ENCODE assay signal across 9 cellular contexts in genomic region chr13:44523176-44524017, GRCh38. TPM values are rescaled to one million over a fixed set of nuclear protein-coding genes. Genes with fewer than 3 reads are reported as not detected.
DNase-seq lines count a peak whose midpoint lies in the region; ATAC-seq and TF ChIP-seq lines count a peak whose summit lies in the region.
"Had no signal": no experiment of that assay in that cellular context is flagged by ENCODE, and none has a peak within 500 bp of the region (broad histone marks: within the 10 kb centered on the region; RNA-seq: fewer than 3 reads in every experiment).

No MANE protein-coding gene starts in this region.

- peaks cover 0 to 10% of the 10 kb centered on the region in 2 donors for H3K4me1 ChIP-seq in right atrium auricular region
- peaks cover 9% of the 10 kb centered on the region for H3K4me1 ChIP-seq in RWPE2 (ENCODE audit: insufficient read depth, poor library complexity, severe bottlenecking)
- no peaks in the 10 kb centered on the region for H3K4me1 ChIP-seq in upper lobe of right lung
- H3K4me1 ChIP-seq in tibial artery, result peaks cover 0 to 26% (median 5%) of the 10 kb centered on the region in 4 donors

- H3K9me3 ChIP-seq in right atrium auricular region, result no peaks in the 10 kb centered on the region
- no peaks in the 10 kb centered on the region for H3K9me3 ChIP-seq in RWPE2 (ENCODE audit: severe bottlenecking)
- H3K9me3 ChIP-seq in upper lobe of right lung, result no peaks in the 10 kb centered on the region
- no peaks in the 10 kb centered on the region for H3K9me3 ChIP-seq in tibial artery

- intact Hi-C loops in Right ventricle myocardium inferior (cut with DNase I) (no loop called here), left ventricle myocardium superior (cut with micrococcal nuclease) (no loop called here), upper lobe of right lung (cut with DNase I) (no loop called here), tibial artery (cut with DNase I; ENCODE audit: low total_unique reads) (no loop called here)

- no peak for DNase-seq in Right ventricle myocardium inferior (ENCODE audit: missing footprints)
- DNase-seq in right atrium auricular region (ENCODE audit: low spot score), result no peak
- no peak for DNase-seq in RWPE2 (ENCODE audit: low spot score)
- DNase-seq in left ventricle myocardium superior, result no peak
- DNase-seq in upper lobe of right lung, result no peak
- no peak for DNase-seq in COLO668 (lab: John Stamatoyannopoulos, UW; ENCODE audit: unreplicated experiment)
- no peak for DNase-seq in T-helper 2 cell
- no peak for DNase-seq in tibial artery
- DNase-seq: CD8-positive, alpha-beta T cell had no signal

- ATAC-seq in Right ventricle myocardium inferior (peak; percentile 48), RWPE2 (ENCODE audit: low read depth) (peak; percentile 95), left ventricle myocardium superior (peak; percentile 34), upper lobe of right lung (peak; percentile 75)
- ATAC-seq: CD8-positive, alpha-beta T cell had no signal

- TF ChIP-seq CTCF in right atrium auricular region (IDR thresholded peaks at IDR 0.05), result no peak
- no peak for TF ChIP-seq CTCF in RWPE2 (IDR thresholded peaks at IDR 0.05; ENCODE audit: poor library complexity, severe bottlenecking)
- no peak for TF ChIP-seq CTCF in upper lobe of right lung (IDR thresholded peaks at IDR 0.05)
- no peak for TF ChIP-seq CTCF in tibial artery (IDR thresholded peaks at IDR 0.05)

- no peaks in the 10 kb centered on the region for H3K36me3 ChIP-seq in right atrium auricular region
- no peaks in the 10 kb centered on the region; the same call in 1 of the 2 replicates for H3K36me3 ChIP-seq in RWPE2 (ENCODE audit: low read depth)
- H3K36me3 ChIP-seq in upper lobe of right lung, result no peaks in the 10 kb centered on the region
- no peaks in the 10 kb centered on the region for H3K36me3 ChIP-seq in tibial artery

- no peak overlapping the region for H3K27ac ChIP-seq in right atrium auricular region
- peak overlapping the region; percentile 62 for H3K27ac ChIP-seq in RWPE2 (ENCODE audit: poor library complexity, severe bottlenecking)
- no peak overlapping the region for H3K27ac ChIP-seq in upper lobe of right lung
- peak overlapping the region in 1 of 2 donors; percentile 50 for H3K27ac ChIP-seq in tibial artery

- H3K4me3 ChIP-seq in right atrium auricular region (no peak overlapping the region), RWPE2 (ENCODE audit: severe bottlenecking) (peak overlapping the region; percentile 2), upper lobe of right lung (no peak overlapping the region), tibial artery (no peak overlapping the region)

- H3K27me3 ChIP-seq in right atrium auricular region (no peaks in the 10 kb centered on the region), RWPE2 (ENCODE audit: insufficient read depth, poor library complexity, severe bottlenecking) (no peaks in the 10 kb centered on the region), upper lobe of right lung (no peaks in the 10 kb centered on the region), tibial artery (no peaks in the 10 kb centered on the region)

RNA-seq across cellular contexts. Expression of gene TSC22D1, which starts 52.7 kb away (rescaled TPM):
- total RNA-seq in Right ventricle myocardium inferior, result 195 TPM
- total RNA-seq in right atrium auricular region, result 100 to 1,000 TPM; 110 to 159 TPM
- 180 TPM for total RNA-seq in left ventricle myocardium superior
- 149 TPM for total RNA-seq in upper lobe of right lung

Comparison
In these comparisons a context has a peak if more than half of its experiments do, and no peak if none do; other contexts are left out.
1. ATAC-seq: peak in every context shown above with its lines; median percentile 95 in RWPE2; 75 in upper lobe of right lung; 48 in Right ventricle myocardium inferior; 34 in left ventricle myocardium superior.